In genomic region chr3:76349715-76350480, GRCh38 we compare ENCODE assay signal across 22 cellular contexts.
"Had no signal": no experiment of that assay in that cellular context is flagged by ENCODE, and none has a peak within 500 bp of the region (broad histone marks: within the 10 kb centered on the region; RNA-seq: fewer than 3 reads in every experiment).

No MANE protein-coding gene starts in this region.

- H3K27ac ChIP-seq: SJSA1, SK-N-MC had no signal

- FAIRE-seq: RCC 7860 had no signal

- H3K4me3 ChIP-seq: MG63, SJSA1, SK-N-MC had no signal

- H3K4me1 ChIP-seq: SJSA1 had no signal

- H3K9me3 ChIP-seq: MG63, SJSA1 had no signal

- DNase-seq: IMR-90, Karpas-422, KG1, MG63, NCI-H1092, NCI-H1105 treated with DMSO at 0.1 percent for 48 hours, NCI-H1417 treated with DMSO at 0.1 percent for 48 hours, NCI-H187, NCI-H2029, NCI-H2081 treated with DMSO at 0.1 percent for 48 hours, NCI-H2171, NCI-H226, NCI-H446, NCI-H510A, NCI-H524 treated with DMSO at 0.1 percent for 48 hours, NCI-H774, Right ventricle myocardium superior, RPMI8226, SIG-M5 had no signal

- H3K36me3 ChIP-seq: MG63, SJSA1 had no signal

- H3K27me3 ChIP-seq: MG63, SJSA1 had no signal
